In the genomic region with DNA sequence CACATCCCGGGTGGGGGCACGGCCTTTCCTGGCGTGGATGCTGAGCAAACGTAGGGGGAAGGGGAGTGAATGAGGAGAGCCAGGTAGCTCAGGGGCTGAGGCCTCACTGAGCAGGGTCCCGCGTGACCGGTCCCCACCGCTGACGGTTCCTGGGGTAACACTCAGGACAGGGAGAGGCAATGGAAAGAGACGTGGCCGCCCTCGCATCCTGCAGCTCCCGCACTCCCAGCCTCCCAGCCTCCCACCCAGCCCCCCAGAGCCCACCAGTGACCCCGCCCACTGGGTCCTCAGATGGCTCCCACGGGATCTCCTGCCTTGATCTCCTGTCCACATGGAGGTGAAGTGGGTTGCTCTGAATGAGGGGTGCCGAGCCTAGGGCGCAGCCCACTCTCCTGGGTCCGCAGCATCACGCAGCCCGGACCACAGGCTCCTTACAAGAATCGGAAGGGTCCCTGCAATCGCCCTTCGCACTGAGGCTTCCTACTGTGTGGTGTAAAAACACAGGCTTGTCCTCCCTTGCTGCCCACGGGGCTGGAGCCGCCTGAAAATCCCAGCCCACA, we compare ENCODE assay signal across 21 cellular contexts. TPM values are rescaled to one million over a fixed set of nuclear protein-coding genes. Genes with fewer than 3 reads are reported as not detected.
DNase-seq lines count a peak whose midpoint lies in the region; ATAC-seq and TF ChIP-seq lines count a peak whose summit lies in the region.
"Had no signal": no experiment of that assay in that cellular context is flagged by ENCODE, and none has a peak within 500 bp of the region (broad histone marks: within the 10 kb centered on the region; RNA-seq: fewer than 3 reads in every experiment).

No MANE protein-coding gene starts in this region.

- H2AK5ac ChIP-seq in neuronal stem cell (ENCODE audit: low read depth, low read length): peak overlapping the region; percentile 58

- H3K23ac ChIP-seq in neuronal stem cell (ENCODE audit: low read depth, low read length, poor library complexity): peak overlapping the region; percentile 69

- H3K79me2 ChIP-seq in Karpas-422 (ENCODE audit: low read length): no peaks in the 10 kb centered on the region

- peak overlapping the region; percentile 17 for H3K4ac ChIP-seq in neuronal stem cell (ENCODE audit: low read length)

- in situ Hi-C loops in KBM-7 (cut with MboI; ENCODE audit: low pct_unique_long_range_greater_than_20kb, low sequenced_read_pairs): no loop called here

- peak overlapping the region; percentile 22 for H4K91ac ChIP-seq in neuronal stem cell (ENCODE audit: low read depth, low read length, poor library complexity)

- DNase-seq in activated CD8-positive, alpha-beta memory T cell treated with anti-CD3 and anti-CD28 coated beads, Interleukin-2, amount 50 U/mL, for 48 hours: peak; percentile 48
- no peak for DNase-seq in activated CD8-positive, alpha-beta memory T cell treated with anti-CD3 and anti-CD28 coated beads, Interleukin-2, amount 10 ng/mL, durations not matched to agents 7 days and 5 days
- DNase-seq in KBM-7 (peak; percentile 9), endodermal cell (peak; percentile 51), neuronal stem cell (ENCODE audit: low spot score) (no peak), C1 segment of cervical spinal cord (lab: John Stamatoyannopoulos, UW) (no peak), Karpas-422 (no peak), CD14-positive monocyte (ENCODE audit: low spot score) (no peak)
- DNase-seq: brain microvascular endothelial cell, Kasumi-1, lower lobe of right lung, NCI-H1930, NCI-H82, occipital lobe, transverse colon had no signal

- ATAC-seq in activated CD8-positive, alpha-beta memory T cell treated with anti-CD3 and anti-CD28 coated beads, Interleukin-2, amount 10 ng/mL, durations not matched to agents 7 days and 5 days: no peak

- H4K8ac ChIP-seq in neuronal stem cell (ENCODE audit: low read depth, low read length): no peak overlapping the region

- H3K4me2 ChIP-seq in neuronal stem cell (ENCODE audit: insufficient read depth, low read length, poor library complexity, severe bottlenecking): no peak overlapping the region
- H3K4me2 ChIP-seq in Karpas-422 (ENCODE audit: low read depth, low read length, poor library complexity, severe bottlenecking): no peak overlapping the region

- no peak overlapping the region for H3K27ac ChIP-seq in endodermal cell (ENCODE audit: low read depth, low read length)
- H3K27ac ChIP-seq in neuronal stem cell (replicated peaks; ENCODE audit: low read length): no peak overlapping the region
- no peak overlapping the region for H3K27ac ChIP-seq in Karpas-422 (ENCODE audit: low read length)
- H3K27ac ChIP-seq: brain microvascular endothelial cell, lower lobe of right lung, spleen, transverse colon, VCaP had no signal

- no peaks in the 10 kb centered on the region for H3K9me3 Mint-ChIP-seq in activated CD8-positive, alpha-beta memory T cell treated with anti-CD3 and anti-CD28 coated beads, Interleukin-2, amount 10 ng/mL, durations not matched to agents 7 days and 5 days (ENCODE audit: low read depth)
- peaks cover 10% of the 10 kb centered on the region for H3K9me3 Mint-ChIP-seq in endodermal cell
- H3K9me3 Mint-ChIP-seq in CD14-positive monocyte: peaks cover 8 to 48% (median 23%) of the 10 kb centered on the region in 7 donors

- peak overlapping the region; percentile 28 for H2BK15ac ChIP-seq in neuronal stem cell (ENCODE audit: low read length)

- H3K18ac ChIP-seq in neuronal stem cell (ENCODE audit: low read length): peak overlapping the region; percentile 61

- peaks cover 3% of the 10 kb centered on the region for H3K4me1 Mint-ChIP-seq in activated CD8-positive, alpha-beta memory T cell treated with anti-CD3 and anti-CD28 coated beads, Interleukin-2, amount 10 ng/mL, durations not matched to agents 7 days and 5 days
- H3K4me1 Mint-ChIP-seq in endodermal cell (peaks cover 58% of the 10 kb centered on the region), CD14-positive monocyte (peaks cover 1% of the 10 kb centered on the region)

- H3K27me3 ChIP-seq in endodermal cell (ENCODE audit: control insufficient read depth, insufficient read depth, low read length, poor library complexity, severe bottlenecking): peaks cover 90% of the 10 kb centered on the region
- peaks cover 62 to 90% (median 90%) of the 10 kb centered on the region in 3 experiments for H3K27me3 ChIP-seq in neuronal stem cell (ENCODE audit: control insufficient read depth in 3 of 3, insufficient read depth in 3 of 3, low read depth in 1 of 3, low read length in 3 of 3)
- H3K27me3 ChIP-seq in Karpas-422 (ENCODE audit: low read length): no peaks in the 10 kb centered on the region

- intact Hi-C loops in CD14-positive monocyte (cut with micrococcal nuclease): no loop called here

- H3K9me3 ChIP-seq in endodermal cell (ENCODE audit: control insufficient read depth, low read length) (peaks cover 6% of the 10 kb centered on the region), neuronal stem cell (replicated peaks in 1 of 2; ENCODE audit: control insufficient read depth in 2 of 2, insufficient read depth in 1 of 2, low read depth in 1 of 2, low read length in 2 of 2) (peaks cover 0 to 6% of the 10 kb centered on the region in 2 donors), Karpas-422 (ENCODE audit: low read length) (no peaks in the 10 kb centered on the region)
- H3K9me3 ChIP-seq: A549, lower lobe of right lung, transverse colon had no signal

- WGBS in endodermal cell (ENCODE audit: insufficient coverage in 1 of 2, insufficient read length in 1 of 2), 2 experiments: 5 to 10% methylated on average over 8 to 25 of the region's 25 CpGs
- no CpG with 5 or more reads among the region's 25 CpGs for WGBS in neuronal stem cell (ENCODE audit: extremely low coverage in 2 of 2, insufficient read length in 2 of 2, insufficient replicate concordance in 1 of 2), 2 donors

- CTCF ChIA-PET in activated CD8-positive, alpha-beta memory T cell treated with anti-CD3 and anti-CD28 coated beads, Interleukin-2, amount 10 ng/mL, durations not matched to agents 7 days and 5 days (lab: Charles Lee): interaction anchor here (0.9 to 1.7 kb wide), 3 partner anchors 92 to 199 kb away, joined by 3 to 4 read pairs (median 4); partner anchors contain the start of gene PTTG1IP

- no peak overlapping the region for H3K9ac ChIP-seq in endodermal cell (ENCODE audit: extremely low read depth, low read length, poor library complexity, severe bottlenecking)
- H3K9ac ChIP-seq in neuronal stem cell (ENCODE audit: low read depth, low read length, poor library complexity): no peak overlapping the region
- no peak overlapping the region for H3K9ac ChIP-seq in Karpas-422 (ENCODE audit: low read length)

- peaks cover 3% of the 10 kb centered on the region for H3K79me1 ChIP-seq in neuronal stem cell (ENCODE audit: low read depth, low read length)

- H3K36me3 ChIP-seq in endodermal cell (ENCODE audit: control insufficient read depth, insufficient read depth, low read length) (no peaks in the 10 kb centered on the region), neuronal stem cell (replicated peaks in 1 of 2; ENCODE audit: control insufficient read depth in 2 of 2, insufficient read depth in 2 of 2, low read length in 2 of 2) (no peaks in the 10 kb centered on the region), Karpas-422 (ENCODE audit: insufficient read depth, low read length) (no peaks in the 10 kb centered on the region)
- H3K36me3 ChIP-seq: brain microvascular endothelial cell, lower lobe of right lung, spleen, transverse colon had no signal

- H3K14ac ChIP-seq in neuronal stem cell (ENCODE audit: low read length): peak overlapping the region; percentile 75

- TF ChIP-seq CTCF in endodermal cell (conservative IDR thresholded peaks at IDR 0.05) (no peak), CD14-positive monocyte (IDR thresholded peaks at IDR 0.05) (no peak)

- H3K27me3 Mint-ChIP-seq in activated CD8-positive, alpha-beta memory T cell treated with anti-CD3 and anti-CD28 coated beads, Interleukin-2, amount 10 ng/mL, durations not matched to agents 7 days and 5 days: peaks cover 91% of the 10 kb centered on the region
- H3K27me3 Mint-ChIP-seq in endodermal cell (ENCODE audit: insufficient read depth) (peaks cover 96% of the 10 kb centered on the region), CD14-positive monocyte (ENCODE audit: low read depth in 3 of 3) (peaks cover 94 to 100% (median 98%) of the 10 kb centered on the region in 3 donors)

- no peak overlapping the region for H2BK12ac ChIP-seq in neuronal stem cell (ENCODE audit: low read length)

- no peak overlapping the region for H2BK120ac ChIP-seq in neuronal stem cell (ENCODE audit: low read depth, low read length)

- peaks cover 9% of the 10 kb centered on the region for H3K36me3 Mint-ChIP-seq in activated CD8-positive, alpha-beta memory T cell treated with anti-CD3 and anti-CD28 coated beads, Interleukin-2, amount 10 ng/mL, durations not matched to agents 7 days and 5 days
- H3K36me3 Mint-ChIP-seq in endodermal cell (ENCODE audit: low read depth) (no peaks in the 10 kb centered on the region), CD14-positive monocyte (peaks cover 0 to 12% of the 10 kb centered on the region in 2 donors)

- H3K4me3 ChIP-seq in endodermal cell (ENCODE audit: low read length): peak overlapping the region; percentile 57
- no peak overlapping the region for H3K4me3 ChIP-seq in neuronal stem cell (ENCODE audit: low read length in 2 of 2)
- no peak overlapping the region for H3K4me3 ChIP-seq in Karpas-422 (ENCODE audit: low read length)
- H3K4me3 ChIP-seq: A549, lower lobe of right lung, transverse colon had no signal

- no peak overlapping the region for H3K4me3 Mint-ChIP-seq in activated CD8-positive, alpha-beta memory T cell treated with anti-CD3 and anti-CD28 coated beads, Interleukin-2, amount 10 ng/mL, durations not matched to agents 7 days and 5 days
- peak overlapping the region; percentile 43 for H3K4me3 Mint-ChIP-seq in endodermal cell
- peak overlapping the region in 1 of 2 donors; percentile 80 for H3K4me3 Mint-ChIP-seq in CD14-positive monocyte

- no peak overlapping the region for H2BK5ac ChIP-seq in neuronal stem cell (ENCODE audit: low read length)

- H3K9me2 ChIP-seq in Karpas-422 (replicated peaks; ENCODE audit: insufficient read depth, low read length): no peaks in the 10 kb centered on the region

- H2AFZ ChIP-seq in neuronal stem cell (ENCODE audit: low read length) (peak overlapping the region; percentile 24), Karpas-422 (ENCODE audit: low read length) (no peak overlapping the region)

- no peak overlapping the region for H3K27ac Mint-ChIP-seq in activated CD8-positive, alpha-beta memory T cell treated with anti-CD3 and anti-CD28 coated beads, Interleukin-2, amount 10 ng/mL, durations not matched to agents 7 days and 5 days
- H3K27ac Mint-ChIP-seq in endodermal cell (no peak overlapping the region), CD14-positive monocyte (no peak overlapping the region)

- H3K4me1 ChIP-seq in endodermal cell (ENCODE audit: control insufficient read depth, insufficient read depth, low read length): peaks cover 14% of the 10 kb centered on the region
- peaks cover 13 to 28% of the 10 kb centered on the region in 2 donors for H3K4me1 ChIP-seq in neuronal stem cell (ENCODE audit: control insufficient read depth in 2 of 2, insufficient read depth in 1 of 2, low read depth in 1 of 2, low read length in 2 of 2)
- 0 out of 2 replicates have a peak, but pooled peaks cover 2% of the 10 kb centered on the region for H3K4me1 ChIP-seq in Karpas-422 (ENCODE audit: low read length)

- no peaks in the 10 kb centered on the region for H4K20me1 ChIP-seq in Karpas-422 (ENCODE audit: insufficient read depth, low read depth, low read length)

RNA-seq across cellular contexts. Expression of gene TSPEAR, which starts 2.4 kb away (rescaled TPM):
- not detected for total RNA-seq in activated CD8-positive, alpha-beta memory T cell treated with anti-CD3 and anti-CD28 coated beads, Interleukin-2, amount 10 ng/mL, durations not matched to agents 7 days and 5 days
- total RNA-seq in endodermal cell: 1 to 10 TPM; 1.5 to 6.0 TPM
- 0.32 TPM for polyA plus RNA-seq in endodermal cell (2013, experiment 1 of 2)
- polyA plus RNA-seq in endodermal cell (2013, experiment 2 of 2): 0.29 TPM
- polyA plus RNA-seq in neuronal stem cell (2013, experiment 1 of 2): 0.04 TPM
- polyA plus RNA-seq in neuronal stem cell (2013, experiment 2 of 2): 0.04 TPM
- not detected in 2 replicates for total RNA-seq in Karpas-422 (2014; rRNA removed; shearing (Covaris generic); ENCODE audit: low replicate concordance)
- polyA plus RNA-seq in CD14-positive monocyte: not detected
- total RNA-seq: endothelial cell of umbilical vein, occipital lobe, SK-MEL-5, transverse colon had no signal
- polyA plus RNA-seq: A549 had no signal

RNA-seq across cellular contexts. Expression of gene KRTAP10-12, which starts 12.0 kb away (rescaled TPM):
- total RNA-seq in activated CD8-positive, alpha-beta memory T cell treated with anti-CD3 and anti-CD28 coated beads, Interleukin-2, amount 10 ng/mL, durations not matched to agents 7 days and 5 days: not detected
- not detected for total RNA-seq in endodermal cell
- not detected for polyA plus RNA-seq in endodermal cell (2013, experiment 1 of 2)
- not detected for polyA plus RNA-seq in endodermal cell (2013, experiment 2 of 2)
- polyA plus RNA-seq in neuronal stem cell (2013, experiment 1 of 2): not detected
- not detected for polyA plus RNA-seq in neuronal stem cell (2013, experiment 2 of 2)
- not detected in 2 replicates for total RNA-seq in Karpas-422 (2014; rRNA removed; shearing (Covaris generic); ENCODE audit: low replicate concordance)
- polyA plus RNA-seq in CD14-positive monocyte: not detected
- total RNA-seq: endothelial cell of umbilical vein, glomerular endothelial cell, lower lobe of right lung, occipital lobe, SK-MEL-5, spleen, transverse colon had no signal
- polyA plus RNA-seq: A549, endothelial cell of umbilical vein, spleen had no signal

RNA-seq across cellular contexts. Expression of gene KRTAP12-1, which starts 27.0 kb away (rescaled TPM):
- total RNA-seq in activated CD8-positive, alpha-beta memory T cell treated with anti-CD3 and anti-CD28 coated beads, Interleukin-2, amount 10 ng/mL, durations not matched to agents 7 days and 5 days: not detected
- total RNA-seq in endodermal cell: not detected
- polyA plus RNA-seq in endodermal cell (2013, experiment 1 of 2): not detected
- polyA plus RNA-seq in endodermal cell (2013, experiment 2 of 2): not detected
- polyA plus RNA-seq in neuronal stem cell (2013, experiment 1 of 2): not detected
- polyA plus RNA-seq in neuronal stem cell (2013, experiment 2 of 2): not detected
- total RNA-seq in Karpas-422 (2014; rRNA removed; shearing (Covaris generic); ENCODE audit: low replicate concordance): not detected in 2 replicates
- not detected for polyA plus RNA-seq in CD14-positive monocyte
- total RNA-seq: endothelial cell of umbilical vein, glomerular endothelial cell, lower lobe of right lung, occipital lobe, SK-MEL-5, spleen, transverse colon had no signal
- polyA plus RNA-seq: A549, endothelial cell of umbilical vein, spleen had no signal

RNA-seq across cellular contexts. Expression of gene KRTAP12-2, which starts 42.2 kb away (rescaled TPM):
- total RNA-seq in activated CD8-positive, alpha-beta memory T cell treated with anti-CD3 and anti-CD28 coated beads, Interleukin-2, amount 10 ng/mL, durations not matched to agents 7 days and 5 days: not detected
- not detected for total RNA-seq in endodermal cell
- not detected for polyA plus RNA-seq in endodermal cell (2013, experiment 1 of 2)
- polyA plus RNA-seq in endodermal cell (2013, experiment 2 of 2): not detected
- polyA plus RNA-seq in neuronal stem cell (2013, experiment 1 of 2): not detected
- not detected for polyA plus RNA-seq in neuronal stem cell (2013, experiment 2 of 2)
- not detected in 2 replicates for total RNA-seq in Karpas-422 (2014; rRNA removed; shearing (Covaris generic); ENCODE audit: low replicate concordance)
- not detected for polyA plus RNA-seq in CD14-positive monocyte
- total RNA-seq: endothelial cell of umbilical vein, glomerular endothelial cell, lower lobe of right lung, occipital lobe, SK-MEL-5, spleen, transverse colon had no signal
- polyA plus RNA-seq: A549, endothelial cell of umbilical vein, spleen had no signal

RNA-seq across cellular contexts. Expression of gene KRTAP12-3, which starts 51.2 kb away (rescaled TPM):
- not detected for total RNA-seq in activated CD8-positive, alpha-beta memory T cell treated with anti-CD3 and anti-CD28 coated beads, Interleukin-2, amount 10 ng/mL, durations not matched to agents 7 days and 5 days
- not detected for total RNA-seq in endodermal cell
- not detected for polyA plus RNA-seq in endodermal cell (2013, experiment 1 of 2)
- not detected for polyA plus RNA-seq in endodermal cell (2013, experiment 2 of 2)
- not detected for polyA plus RNA-seq in neuronal stem cell (2013, experiment 1 of 2)
- polyA plus RNA-seq in neuronal stem cell (2013, experiment 2 of 2): not detected
- not detected in 2 replicates for total RNA-seq in Karpas-422 (2014; rRNA removed; shearing (Covaris generic); ENCODE audit: low replicate concordance)
- not detected for polyA plus RNA-seq in CD14-positive monocyte
- total RNA-seq: endothelial cell of umbilical vein, glomerular endothelial cell, lower lobe of right lung, occipital lobe, SK-MEL-5, spleen, transverse colon had no signal
- polyA plus RNA-seq: A549, endothelial cell of umbilical vein, spleen had no signal

Comparison
In these comparisons a context has a peak if more than half of its experiments do, and no peak if none do; other contexts are left out.
1. DNase-seq: peak in activated CD8-positive, alpha-beta memory T cell treated with anti-CD3 and anti-CD28 coated beads, Interleukin-2, amount 50 U/mL, for 48 hours (single experiment), KBM-7 (single experiment) and endodermal cell (single experiment); none in activated CD8-positive, alpha-beta memory T cell treated with anti-CD3 and anti-CD28 coated beads, Interleukin-2, amount 10 ng/mL, durations not matched to agents 7 days and 5 days (single experiment), neuronal stem cell (single experiment), C1 segment of cervical spinal cord (0 of 14), Karpas-422 (single experiment) and CD14-positive monocyte (single experiment).